ENCODE assay signal across 8 cellular contexts in the genomic region with DNA sequence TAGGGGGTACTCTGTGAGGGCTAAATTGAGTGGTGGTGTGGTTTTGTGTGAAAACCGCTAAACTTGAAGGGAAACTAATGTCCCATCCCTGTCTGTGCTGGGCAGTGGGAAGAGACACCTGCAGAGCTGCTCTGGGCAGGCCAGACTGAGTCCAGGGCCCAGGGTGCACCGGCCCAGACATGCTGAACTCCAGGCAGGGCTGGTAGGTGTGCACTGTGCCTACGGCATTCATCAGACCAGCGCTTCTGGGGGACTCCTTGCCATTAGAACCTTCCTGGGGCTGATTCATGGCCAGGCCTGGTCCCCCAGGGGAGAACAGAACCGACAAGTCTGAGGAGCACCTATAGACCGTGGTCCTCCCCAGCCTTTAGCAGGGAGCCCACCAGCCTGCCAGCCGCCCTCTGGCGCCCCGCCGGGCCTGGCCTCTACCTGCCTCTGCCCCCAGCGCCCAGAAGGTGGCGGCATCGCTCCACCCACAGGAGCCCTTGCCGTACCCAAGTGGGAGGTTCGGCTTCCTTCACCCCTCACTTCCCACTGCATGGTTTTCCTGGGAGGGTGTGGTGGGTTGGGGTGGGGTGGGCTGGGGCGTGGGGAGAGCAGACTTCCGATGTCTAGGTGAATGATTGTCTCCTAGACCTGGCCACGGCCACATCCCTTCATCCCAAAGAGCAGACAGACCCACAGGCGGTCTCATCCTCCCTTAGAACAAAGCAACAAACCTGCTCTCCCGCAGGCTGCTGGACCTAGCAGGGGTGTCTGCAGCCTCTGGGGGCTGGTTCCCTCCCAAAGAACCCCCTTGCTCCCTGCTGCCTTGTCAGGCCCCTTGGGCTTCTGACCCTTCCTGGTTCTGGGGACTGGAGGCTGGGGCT. TPM values are rescaled to one million over a fixed set of nuclear protein-coding genes. Genes with fewer than 3 reads are reported as not detected.
DNase-seq lines count a peak whose midpoint lies in the region; ATAC-seq and TF ChIP-seq lines count a peak whose summit lies in the region.

No MANE protein-coding gene starts in this region.

- peak; percentile 43 for DNase-seq in KBM-7
- peak; percentile 41 for DNase-seq in T1000 (lab: John Stamatoyannopoulos, UW)
- DNase-seq in anterior cingulate cortex (lab: John Stamatoyannopoulos, UW) = peak in 44 of 58 donors; percentile 9 to 78 (median 44)
- DNase-seq in iPS DF 19.7 (ENCODE audit: low read depth, low spot score) = peak; percentile 20
- peak; percentile 59 to 69 (median 64) for DNase-seq in stimulated activated CD4-positive, alpha-beta T cell treated with anti-CD3 and anti-CD28 coated beads, Interleukin-1b, Interleukin-23, amount 100 ng/mL, for 24 hours (ENCODE audit: low read depth in 4 of 4, low spot score in 1 of 4)
- no peak for DNase-seq in mesenteric fat pad (ENCODE audit: low spot score)

- TF ChIP-seq CTCF in GM12873 (IDR thresholded peaks at IDR 0.05; ENCODE audit: insufficient read depth, low read depth, low read length, missing control alignments) = peak; percentile 93

- in situ Hi-C loops in KBM-7 (cut with MboI; ENCODE audit: low pct_unique_long_range_greater_than_20kb, low sequenced_read_pairs) = no loop called here

- no peak for ATAC-seq in GM21515 (IDR thresholded peaks at IDR 0.05; ENCODE audit: unreplicated experiment)

RNA-seq across cellular contexts. Expression of a gene that starts 15.5 kb away (rescaled TPM):
- 14.6 TPM for total RNA-seq in mesenteric fat pad

RNA-seq across cellular contexts. Expression of a gene that starts 51.1 kb away (rescaled TPM):
- total RNA-seq in mesenteric fat pad = 28.5 TPM
